ENCODE assay signal across 10 cellular contexts in the genomic region with DNA sequence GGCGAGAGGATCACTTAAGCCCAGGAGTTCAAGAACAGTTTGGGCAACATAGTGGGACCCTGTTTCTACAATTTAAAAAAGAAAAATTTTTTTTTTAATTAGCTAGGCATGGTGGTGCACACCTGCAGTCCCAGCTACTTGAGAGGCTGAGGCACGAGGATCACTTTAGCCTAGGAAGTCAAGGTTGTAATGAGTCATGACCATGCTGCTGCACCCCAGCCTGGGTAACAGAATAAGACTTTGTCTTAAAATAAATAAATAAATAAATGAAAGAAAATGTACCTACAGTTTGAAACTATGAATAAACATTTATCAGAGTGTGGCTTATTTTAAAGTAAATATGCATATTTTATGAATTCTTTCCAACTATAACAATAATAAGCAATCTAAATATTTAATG. TPM values are rescaled to one million over a fixed set of nuclear protein-coding genes. Genes with fewer than 3 reads are reported as not detected.
"Had no signal": no experiment of that assay in that cellular context is flagged by ENCODE, and none has a peak within 500 bp of the region (broad histone marks: within the 10 kb centered on the region; RNA-seq: fewer than 3 reads in every experiment).

No MANE protein-coding gene starts in this region.

- H3K9me3 ChIP-seq: HAP-1 had no signal

- ATAC-seq: GM23338, HCT116 had no signal

- H3K27ac ChIP-seq: GM23248 had no signal

- H3K9ac ChIP-seq: GM23248 had no signal

- H2AFZ ChIP-seq: GM23248, GM23338 had no signal

- H3K36me3 ChIP-seq: HAP-1 had no signal

- H3K4me3 ChIP-seq: GM23248, GM23338, HAP-1 had no signal

- H3K4me2 ChIP-seq: GM23338 had no signal

- DNase-seq: GM23248, GOT3, H7, H9, HCEC 1CT, HFFc6 had no signal

RNA-seq across cellular contexts. Expression of a gene that starts 16.7 kb away (rescaled TPM):
- polyA plus RNA-seq: H1 had no signal
